Comparison of ENCODE assay signal across 16 cellular contexts in the genomic region with DNA sequence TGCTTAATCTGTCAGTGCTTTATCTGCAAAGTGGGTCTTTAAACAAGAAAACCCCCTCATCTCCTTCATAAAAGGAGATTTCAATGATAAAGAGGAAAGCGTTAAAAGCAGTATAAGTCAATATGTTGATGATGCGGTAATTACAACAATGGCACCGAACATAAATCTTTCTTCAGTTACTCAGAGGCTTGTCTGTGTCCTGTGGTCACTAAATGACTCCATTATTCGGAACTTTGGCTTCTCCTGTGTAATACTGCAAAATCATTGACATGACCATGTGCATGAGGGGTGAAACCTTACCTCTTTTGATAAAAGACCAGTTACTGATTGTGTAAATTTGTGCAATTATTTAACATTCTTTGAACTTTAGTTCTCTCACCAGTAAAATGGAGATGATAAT. TPM values are rescaled to one million over a fixed set of nuclear protein-coding genes. Genes with fewer than 3 reads are reported as not detected.
DNase-seq lines count a peak whose midpoint lies in the region; ATAC-seq and TF ChIP-seq lines count a peak whose summit lies in the region.
"Had no signal": no experiment of that assay in that cellular context is flagged by ENCODE, and none has a peak within 500 bp of the region (broad histone marks: within the 10 kb centered on the region; RNA-seq: fewer than 3 reads in every experiment).

No MANE protein-coding gene starts in this region.

- TF ChIP-seq POLR2A in gastrocnemius medialis (IDR thresholded peaks at IDR 0.05): no peak

- peaks cover 71 to 89% (median 84%) of the 10 kb centered on the region in 10 experiments for H3K4me1 ChIP-seq in BLaER1 treated with 17β-estradiol and CSF1 and Interleukin-3, amounts not matched to agents 10 nM and 100 nM
- H3K4me1 ChIP-seq in GM23248 (ENCODE audit: insufficient read depth) (peaks cover 16% of the 10 kb centered on the region), gastrocnemius medialis (peaks cover 18 to 23% of the 10 kb centered on the region in 2 donors)
- H3K4me1 ChIP-seq: parathyroid adenoma had no signal

- H3K27ac ChIP-seq in BLaER1 treated with 17β-estradiol and CSF1 and Interleukin-3, amounts not matched to agents 10 nM and 100 nM: peak overlapping the region; percentile 99 to 100 (median 100)
- H3K27ac ChIP-seq in GM23248: no peak overlapping the region
- H3K27ac ChIP-seq in gastrocnemius medialis: no peak overlapping the region
- H3K27ac ChIP-seq: parathyroid adenoma, WERI-Rb-1 had no signal

- H3K27me3 Mint-ChIP-seq in activated naive CD8-positive, alpha-beta T cell treated with anti-CD3 and anti-CD28 coated beads, Interleukin-2, amount 10 ng/mL, durations not matched to agents 7 days and 5 days: no peaks in the 10 kb centered on the region
- H3K27me3 Mint-ChIP-seq in neural crest cell (ENCODE audit: low read depth): peaks cover 30% of the 10 kb centered on the region

- DNase-seq in GM23248 (peak; percentile 26), neural crest cell (ENCODE audit: low read depth, low spot score) (no peak), NCI-H2107 (lab: John Stamatoyannopoulos, UW) (no peak), gastrocnemius medialis (no peak)
- DNase-seq in activated naive CD8-positive, alpha-beta T cell treated with anti-CD3 and anti-CD28 coated beads, Interleukin-2, amount 10 ng/mL, durations not matched to agents 7 days and 5 days: no peak
- DNase-seq: activated naive CD4-positive, alpha-beta T cell treated with anti-CD3 and anti-CD28 coated beads, Interleukin-2, amount 50 U/mL, for 16 hours; foreskin fibroblast; H7; NCI-H1417 treated with DMSO at 0.1 percent for 48 hours; stimulated activated CD4-positive, alpha-beta T cell treated with anti-CD3 and anti-CD28 coated beads, Interleukin-2, amount 100 ng/mL, for 48 hours; WERI-Rb-1 had no signal

- H3K36me3 ChIP-seq in BLaER1 treated with 17β-estradiol and CSF1 and Interleukin-3, amounts not matched to agents 10 nM and 100 nM: no peaks in the 10 kb centered on the region
- no peaks in the 10 kb centered on the region for H3K36me3 ChIP-seq in GM23248 (ENCODE audit: low read depth)
- no peaks in the 10 kb centered on the region for H3K36me3 ChIP-seq in gastrocnemius medialis

- intact Hi-C loops in gastrocnemius medialis (cut with DNase I; ENCODE audit: low total_unique reads): loop anchor here (10.0 kb wide), 2 partner anchors 455 to 595 kb away; partner anchors contain the start of genes CIAO2A, SNX1 and TPM1

- no peaks in the 10 kb centered on the region for H3K9me2 ChIP-seq in GM23248 (ENCODE audit: insufficient read depth)

- POLR2A ChIA-PET in activated naive CD8-positive, alpha-beta T cell treated with anti-CD3 and anti-CD28 coated beads, Interleukin-2, amount 10 ng/mL, durations not matched to agents 7 days and 5 days (lab: Charles Lee): interaction anchor here (1.9 kb wide), 1 partner anchor 10 kb away, joined by 5 read pairs; no protein-coding TSS in a partner anchor

- no peak for ATAC-seq in activated naive CD8-positive, alpha-beta T cell treated with anti-CD3 and anti-CD28 coated beads, Interleukin-2, amount 10 ng/mL, durations not matched to agents 7 days and 5 days (ENCODE audit: low read depth)
- ATAC-seq in gastrocnemius medialis (no peak), GM21381 (IDR thresholded peaks at IDR 0.05; ENCODE audit: unreplicated experiment) (no peak)

- no peak overlapping the region for H2AFZ ChIP-seq in GM23248
- H2AFZ ChIP-seq: parathyroid adenoma had no signal

- no peaks in the 10 kb centered on the region for H3K9me3 Mint-ChIP-seq in activated naive CD8-positive, alpha-beta T cell treated with anti-CD3 and anti-CD28 coated beads, Interleukin-2, amount 10 ng/mL, durations not matched to agents 7 days and 5 days
- H3K9me3 Mint-ChIP-seq in neural crest cell: no peaks in the 10 kb centered on the region

- peak overlapping the region; percentile 4 for H3K27ac Mint-ChIP-seq in activated naive CD8-positive, alpha-beta T cell treated with anti-CD3 and anti-CD28 coated beads, Interleukin-2, amount 10 ng/mL, durations not matched to agents 7 days and 5 days
- H3K27ac Mint-ChIP-seq in neural crest cell (ENCODE audit: unreplicated experiment): no peak overlapping the region

- H3K9me3 ChIP-seq in BLaER1 treated with 17β-estradiol and CSF1 and Interleukin-3, amounts not matched to agents 10 nM and 100 nM (replicated peaks in 1 of 11): no peaks in the 10 kb centered on the region
- H3K9me3 ChIP-seq in GM23248 (ENCODE audit: low read depth): no peaks in the 10 kb centered on the region
- H3K9me3 ChIP-seq in gastrocnemius medialis: no peaks in the 10 kb centered on the region

- 73 to 77% methylated on average over 4 of the region's 4 CpGs for WGBS in GM23248 (ENCODE audit: low coverage in 1 of 2, low lambda C conversion rate in 2 of 2, missing lambda C conversion rate in 2 of 2), 2 experiments

- no peaks in the 10 kb centered on the region for H3K36me3 Mint-ChIP-seq in activated naive CD8-positive, alpha-beta T cell treated with anti-CD3 and anti-CD28 coated beads, Interleukin-2, amount 10 ng/mL, durations not matched to agents 7 days and 5 days
- no peaks in the 10 kb centered on the region for H3K36me3 Mint-ChIP-seq in neural crest cell (ENCODE audit: low read depth)
- H3K36me3 Mint-ChIP-seq: brain had no signal

- H3K4me1 Mint-ChIP-seq in activated naive CD8-positive, alpha-beta T cell treated with anti-CD3 and anti-CD28 coated beads, Interleukin-2, amount 10 ng/mL, durations not matched to agents 7 days and 5 days: peaks cover 55% of the 10 kb centered on the region
- peaks cover 41% of the 10 kb centered on the region for H3K4me1 Mint-ChIP-seq in neural crest cell

- in situ Hi-C loops in GM23248 (cut with MboI): no loop called here
- in situ Hi-C loops in gastrocnemius medialis (cut with MboI; ENCODE audit: low sequenced_read_pairs in 4 of 4): loop anchor here in 1 of 4 donors (25.0 kb wide), 1 partner anchor 588 kb away; the partner anchor contains the start of genes CIAO2A and SNX1

- peaks cover 0 to 1% (median 0%) of the 10 kb centered on the region in 11 experiments; a peak in 1 of 22 replicates for H4K20me1 ChIP-seq in BLaER1 treated with 17β-estradiol and CSF1 and Interleukin-3, amounts not matched to agents 10 nM and 100 nM
- H4K20me1 ChIP-seq in GM23248 (ENCODE audit: insufficient read depth): no peaks in the 10 kb centered on the region

- H3F3A ChIP-seq in GM23248 (ENCODE audit: insufficient read depth): peaks cover 27% of the 10 kb centered on the region

- no peak overlapping the region for H3K4me3 ChIP-seq in BLaER1 treated with 17β-estradiol and CSF1 and Interleukin-3, amounts not matched to agents 10 nM and 100 nM
- no peak overlapping the region for H3K4me3 ChIP-seq in GM23248
- H3K4me3 ChIP-seq in gastrocnemius medialis: no peak overlapping the region
- H3K4me3 ChIP-seq: coronary artery had no signal

- no peaks in the 10 kb centered on the region for H3K79me2 ChIP-seq in GM23248 (ENCODE audit: insufficient read depth)
- H3K79me2 ChIP-seq: parathyroid adenoma had no signal

- TF ChIP-seq CTCF in neural crest cell (conservative IDR thresholded peaks at IDR 0.05): no peak
- no peak for TF ChIP-seq CTCF in gastrocnemius medialis (IDR thresholded peaks at IDR 0.05 in 4 of 5, conservative IDR thresholded peaks at IDR 0.05 in 1 of 5)

- H3K4me2 ChIP-seq in BLaER1 treated with 17β-estradiol and CSF1 and Interleukin-3, amounts not matched to agents 10 nM and 100 nM: peak overlapping the region; percentile 84 to 96 (median 93); a peak in 21 of 22 replicates
- no peak overlapping the region for H3K4me2 ChIP-seq in GM23248 (ENCODE audit: unreplicated experiment)

- H3K27me3 ChIP-seq in BLaER1 treated with 17β-estradiol and CSF1 and Interleukin-3, amounts not matched to agents 10 nM and 100 nM: no peaks in the 10 kb centered on the region
- no peaks in the 10 kb centered on the region; the same call in 1 of the 2 replicates for H3K27me3 ChIP-seq in GM23248 (replicated peaks; ENCODE audit: insufficient read depth)
- no peaks in the 10 kb centered on the region for H3K27me3 ChIP-seq in gastrocnemius medialis

- H3K9ac ChIP-seq in BLaER1 treated with 17β-estradiol and CSF1 and Interleukin-3, amounts not matched to agents 10 nM and 100 nM: peak overlapping the region in 10 of 11 experiments; percentile 71 to 100 (median 82); a peak in 18 of 22 replicates
- H3K9ac ChIP-seq in GM23248: no peak overlapping the region
- H3K9ac ChIP-seq: parathyroid adenoma had no signal

- H3K4me3 Mint-ChIP-seq in activated naive CD8-positive, alpha-beta T cell treated with anti-CD3 and anti-CD28 coated beads, Interleukin-2, amount 10 ng/mL, durations not matched to agents 7 days and 5 days: no peak overlapping the region
- peak overlapping the region; percentile 49 for H3K4me3 Mint-ChIP-seq in neural crest cell

RNA-seq across cellular contexts. Expression of gene USP3, which starts 4.8 kb away (rescaled TPM):
- total RNA-seq in GM23248 (2014; rRNA removed; shearing (Covaris generic)): 21.0 and 24.5 TPM in 2 replicates
- polyA plus RNA-seq in GM23248 (2016; fragmentation: Nextera tagmentation; extraction: Ambion mirVana): 15.4 and 16.1 TPM in 2 replicates
- 10 to 100 TPM; 75.6 to 83.1 TPM for total RNA-seq in activated naive CD8-positive, alpha-beta T cell treated with anti-CD3 and anti-CD28 coated beads, Interleukin-2, amount 10 ng/mL, durations not matched to agents 7 days and 5 days
- 80.0 and 85.7 TPM in 2 replicates for total RNA-seq in neural crest cell
- 10 to 100 TPM; 12.1 to 29.4 (median 15.5) TPM for total RNA-seq in gastrocnemius medialis

Comparison
In these comparisons a context has a peak if more than half of its experiments do, and no peak if none do; other contexts are left out.
1. H3K27ac ChIP-seq: peak in BLaER1 treated with 17β-estradiol and CSF1 and Interleukin-3, amounts not matched to agents 10 nM and 100 nM (11 of 11); none in GM23248 (single experiment) and gastrocnemius medialis (0 of 4).